Comparison of ENCODE assay signal across 9 cellular contexts in the genomic region with DNA sequence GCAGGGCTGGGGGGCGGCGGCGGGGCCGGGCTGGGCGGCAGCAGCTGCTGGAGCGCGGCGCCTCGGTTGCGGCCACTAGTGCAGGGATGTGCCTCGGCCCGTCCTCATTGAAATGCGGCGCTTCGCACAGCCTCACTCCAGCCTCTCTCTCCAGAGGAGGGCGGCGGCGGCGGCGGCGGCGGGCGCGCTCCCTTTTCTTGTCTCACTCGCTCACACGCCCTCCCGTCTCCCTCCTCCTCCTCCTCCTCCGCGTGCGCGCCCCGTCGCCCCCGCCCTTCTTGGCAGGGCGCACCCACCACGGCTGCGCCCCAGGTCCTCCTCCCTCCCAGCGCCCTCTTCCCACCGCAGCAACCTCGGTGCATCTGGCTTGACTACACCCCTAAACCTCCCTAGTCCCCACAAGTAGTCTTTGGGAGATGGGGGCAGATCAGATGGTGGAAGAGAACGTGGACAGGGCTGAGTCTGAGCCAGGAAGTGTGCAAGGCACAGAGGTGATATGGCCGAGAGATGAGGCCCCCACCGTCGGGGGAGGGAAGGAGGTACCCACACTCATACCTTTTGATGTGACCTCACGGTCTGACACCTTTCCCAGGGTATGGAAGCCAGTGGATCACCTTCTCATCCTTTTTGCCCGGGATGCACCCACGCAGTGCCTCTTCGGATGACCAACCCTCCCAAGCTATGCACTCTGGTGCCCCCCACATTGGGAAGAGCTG. TPM values are rescaled to one million over a fixed set of nuclear protein-coding genes. Genes with fewer than 3 reads are reported as not detected.
DNase-seq lines count a peak whose midpoint lies in the region; ATAC-seq, FAIRE-seq and TF ChIP-seq lines count a peak whose summit lies in the region.
"Had no signal": no experiment of that assay in that cellular context is flagged by ENCODE, and none has a peak within 500 bp of the region (broad histone marks: within the 10 kb centered on the region; RNA-seq: fewer than 3 reads in every experiment).

Gene DCLK1 (minus strand): TSS at position 168 of the 716 bp plus-strand sequence.

- no peaks in the 10 kb centered on the region for H3K36me3 Mint-ChIP-seq in chondrocyte (ENCODE audit: low read depth)

- no peaks in the 10 kb centered on the region for H3K4me1 ChIP-seq in A549

- no peak within 1 kb of the TSS for H3K27ac Mint-ChIP-seq in chondrocyte (ENCODE audit: unreplicated experiment)

- TF ChIP-seq CTCF in A549 (IDR thresholded peaks at IDR 0.05) (no peak), chondrocyte (IDR thresholded peaks at IDR 0.05) (no peak), kidney epithelial cell (IDR thresholded peaks at IDR 0.05; ENCODE audit: insufficient read depth, low read length, poor library complexity, severe bottlenecking) (no peak)

- H3K27me3 Mint-ChIP-seq in chondrocyte (ENCODE audit: low read depth), result peaks cover 63% of the 10 kb centered on the region

- peak within 1 kb of the TSS in 1 of 2 experiments; percentile 40; a peak in 1 of 6 replicates for H3K27ac ChIP-seq in A549

- no peak for TF ChIP-seq EP300 in A549 (IDR thresholded peaks at IDR 0.05)

- H3K4me3 Mint-ChIP-seq in chondrocyte (ENCODE audit: unreplicated experiment), result peak within 1 kb of the TSS; percentile 72

- no peak for TF ChIP-seq POLR2A in A549 (IDR thresholded peaks at IDR 0.05; ENCODE audit: low read length)

- WGBS in A549 (ENCODE audit: missing lambda C conversion rate), result 9% methylated on average over 25 of the region's 48 CpGs

- POLR2A ChIA-PET in A549 (lab: Yijun Ruan, JAX), result no interaction called here

- H3K4me1 Mint-ChIP-seq in chondrocyte (ENCODE audit: low read depth), result peaks cover 13% of the 10 kb centered on the region

- no peak for TF ChIP-seq RAD21 in A549 (conservative IDR thresholded peaks at IDR 0.05 in 1 of 2, IDR thresholded peaks at IDR 0.05 in 1 of 2)

- no peaks in the 10 kb centered on the region for H3K9me3 Mint-ChIP-seq in chondrocyte (ENCODE audit: low read depth)

- H3K27me3 ChIP-seq in kidney epithelial cell (ENCODE audit: control insufficient read depth, insufficient read depth, low read length), result peaks cover 9% of the 10 kb centered on the region

- DNase-seq in A549 (ENCODE audit: low read depth in 1 of 2, low spot score in 1 of 2), result no peak
- peak; percentile 59 for DNase-seq in NCI-H1105 treated with DMSO at 0.1 percent for 48 hours (lab: John Stamatoyannopoulos, UW)
- DNase-seq in chondrocyte (ENCODE audit: low spot score), result peak; percentile 90
- DNase-seq in kidney epithelial cell (ENCODE audit: low read depth), result no peak
- peak; percentile 20 for DNase-seq in superior temporal gyrus (ENCODE audit: extremely low spot score)
- no peak for DNase-seq in HuH-7 (ENCODE audit: low spot score)
- no peak for DNase-seq in kidney glomerular epithelial cell (lab: John Stamatoyannopoulos, UW)

- ATAC-seq in A549, result peak; percentile 70 to 73; a peak in 5 of 6 replicates
- ATAC-seq in HG03378 (IDR thresholded peaks at IDR 0.05; ENCODE audit: unreplicated experiment), result no peak

- no peaks in the 10 kb centered on the region for H3K36me3 ChIP-seq in kidney epithelial cell (ENCODE audit: control insufficient read depth, insufficient read depth, low read length)

- CTCF ChIA-PET in A549 (lab: Yijun Ruan, JAX), result interaction anchor here (0.7 kb wide), 1 partner anchor 38 kb away, joined by 3 read pairs; no protein-coding TSS in a partner anchor

- H3K9me3 ChIP-seq in A549, result no peaks in the 10 kb centered on the region

- peak within 1 kb of the TSS; percentile 89 for H3K4me2 ChIP-seq in A549

- H3K4me3 ChIP-seq in A549 (peak within 1 kb of the TSS; percentile 42), kidney epithelial cell (ENCODE audit: low read depth, low read length) (peak within 1 kb of the TSS; percentile 34)

- FAIRE-seq in A549 (lab: Jason Lieb, UNC), result no peak
- FAIRE-seq: TTC549 had no signal

TF ChIP-seq in A549, 52 proteins besides CTCF, POLR2A, EP300 and RAD21:
- TF ChIP-seq, protein P1, sequence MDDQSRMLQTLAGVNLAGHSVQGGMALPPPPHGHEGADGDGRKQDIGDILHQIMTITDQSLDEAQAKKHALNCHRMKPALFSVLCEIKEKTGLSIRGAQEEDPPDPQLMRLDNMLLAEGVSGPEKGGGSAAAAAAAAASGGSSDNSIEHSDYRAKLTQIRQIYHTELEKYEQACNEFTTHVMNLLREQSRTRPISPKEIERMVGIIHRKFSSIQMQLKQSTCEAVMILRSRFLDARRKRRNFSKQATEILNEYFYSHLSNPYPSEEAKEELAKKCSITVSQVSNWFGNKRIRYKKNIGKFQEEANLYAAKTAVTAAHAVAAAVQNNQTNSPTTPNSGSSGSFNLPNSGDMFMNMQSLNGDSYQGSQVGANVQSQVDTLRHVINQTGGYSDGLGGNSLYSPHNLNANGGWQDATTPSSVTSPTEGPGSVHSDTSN (IDR thresholded peaks at IDR 0.05), result no peak
- TF ChIP-seq KDM1A (IDR thresholded peaks at IDR 0.05; ENCODE audit: low read depth) (no peak), TFCP2L1 (CRISPR knock-in tag; IDR thresholded peaks at IDR 0.05) (no peak), ZNF302 (CRISPR knock-in tag; IDR thresholded peaks at IDR 0.05) (no peak), CBX2 (IDR thresholded peaks at IDR 0.05; ENCODE audit: borderline replicate concordance, low read depth) (no peak), EHF (CRISPR knock-in tag; IDR thresholded peaks at IDR 0.05) (no peak), RFX5 (IDR thresholded peaks at IDR 0.05) (no peak), POLR2AphosphoS2 (conservative IDR thresholded peaks at IDR 0.05; ENCODE audit: low read length) (no peak), MYC (IDR thresholded peaks at IDR 0.05; ENCODE audit: borderline replicate concordance, low read length) (no peak), JUN (IDR thresholded peaks at IDR 0.05) (no peak)

RNA-seq across cellular contexts. Expression of gene DCLK1, which starts in this region (rescaled TPM):
- polyA plus RNA-seq in A549 (2011; rRNA removed), result 0.08 and 0.13 TPM in 2 replicates
- polyA plus RNA-seq in A549 (2012; cell fraction: cytosol; rRNA removed), result 0.01 TPM in 1 of 2 replicates, not detected in the other
- 0.01 TPM in 2 replicates for polyA plus RNA-seq in A549 (2012; cell fraction: nucleus; rRNA removed)
- polyA plus RNA-seq in A549 (2017; fragmentation: RNase III; extraction: RNeasy Plus Mini Kit Qiagen cat#74134 plus additional on column Dnase treatment), result 0.20 to 0.25 TPM (median 0.21 TPM) in 3 replicates
- polyA minus RNA-seq in A549 (2011; rRNA and poly(A)+ RNA removed), result 0.04 and 0.10 TPM in 2 replicates
- 7.3 to 25.8 TPM (median 7.9 TPM) in 3 replicates for total RNA-seq in chondrocyte
- 2.9 and 3.4 TPM in 2 replicates for total RNA-seq in kidney epithelial cell

Comparison
In these comparisons a context has a peak if more than half of its experiments do, and no peak if none do; other contexts are left out.
1. Peak in ATAC-seq, H3K4me3 ChIP-seq and H3K4me2 ChIP-seq in A549; RNA of the gene not detected or under 1 TPM.
2. DNase-seq: peak in NCI-H1105 treated with DMSO at 0.1 percent for 48 hours (single experiment), chondrocyte (single experiment) and superior temporal gyrus (single experiment); none in A549 (0 of 2), kidney epithelial cell (single experiment), HuH-7 (single experiment) and kidney glomerular epithelial cell (single experiment).